9 cellular contexts compared by ENCODE assay signal in genomic region chr10:130137077-130137448, GRCh38. TPM values are rescaled to one million over a fixed set of nuclear protein-coding genes. Genes with fewer than 3 reads are reported as not detected.
A peak's percentile ranks its signal among the peaks of the same experiment; 100 is the strongest.
DNase-seq lines count a peak whose midpoint lies in the region; ATAC-seq, FAIRE-seq and TF ChIP-seq lines count a peak whose summit lies in the region.
"Had no signal": no experiment of that assay in that cellular context is flagged by ENCODE, and none has a peak within 500 bp of the region (broad histone marks: within the 10 kb centered on the region; RNA-seq: fewer than 3 reads in every experiment).

No MANE protein-coding gene starts in this region.

- peak overlapping the region; percentile 81 for H3K9ac ChIP-seq in SK-N-MC (ENCODE audit: insufficient read length)

- H3K36me3 ChIP-seq in SK-N-MC (ENCODE audit: insufficient read depth, low read length) (no peaks in the 10 kb centered on the region; the same call in 1 of the 2 replicates), esophagus squamous epithelium (peaks cover 0 to 11% (median 0%) of the 10 kb centered on the region in 3 donors), pancreas (no peaks in the 10 kb centered on the region)

- H3K9me3 Mint-ChIP-seq in activated T-cell treated with anti-CD3 and anti-CD28 coated beads, Interleukin-2, amount 50 U/mL, for 4 hours: no peaks in the 10 kb centered on the region

- H3K4me3 ChIP-seq in SK-N-MC (peak overlapping the region; percentile 81), esophagus squamous epithelium (peak overlapping the region; percentile 73 to 99 (median 76)), pancreas (peak overlapping the region; percentile 90 to 99 (median 93))

- peaks cover 31 to 60% (median 42%) of the 10 kb centered on the region in 3 donors for H3K4me1 ChIP-seq in esophagus squamous epithelium
- peaks cover 12 to 20% (median 15%) of the 10 kb centered on the region in 3 donors for H3K4me1 ChIP-seq in pancreas

- no peaks in the 10 kb centered on the region for H3K27me3 ChIP-seq in esophagus squamous epithelium
- no peaks in the 10 kb centered on the region for H3K27me3 ChIP-seq in pancreas

- TF ChIP-seq CTCF in esophagus squamous epithelium (IDR thresholded peaks at IDR 0.05): no peak
- TF ChIP-seq CTCF in pancreas (IDR thresholded peaks at IDR 0.05): no peak

- H3K9me3 ChIP-seq in SK-N-MC (ENCODE audit: low read depth, low read length) (no peaks in the 10 kb centered on the region), esophagus squamous epithelium (no peaks in the 10 kb centered on the region), pancreas (no peaks in the 10 kb centered on the region)

- WGBS in esophagus squamous epithelium, 2 donors: 2 to 4% methylated on average over 7 to 10 of the region's 10 CpGs
- WGBS in pancreas, 2 donors: 1% methylated on average over 10 of the region's 10 CpGs

- no peak for TF ChIP-seq POLR2A in esophagus squamous epithelium (IDR thresholded peaks at IDR 0.05)

- H3K4me1 Mint-ChIP-seq in activated T-cell treated with anti-CD3 and anti-CD28 coated beads, Interleukin-2, amount 50 U/mL, for 4 hours (ENCODE audit: low read depth): peaks cover 47% of the 10 kb centered on the region

- no peak for ATAC-seq in activated T-cell treated with anti-CD3 and anti-CD28 coated beads, Interleukin-2, amount 50 U/mL, for 4 hours
- no peak for ATAC-seq in pancreas
- ATAC-seq in HG03095 (IDR thresholded peaks at IDR 0.05; ENCODE audit: unreplicated experiment): no peak

- H3K27ac ChIP-seq in SK-N-MC (no peak overlapping the region), esophagus squamous epithelium (peak overlapping the region; percentile 88 to 96 (median 90)), pancreas (peak overlapping the region in 2 of 4 donors; percentile 56 to 75)

- peaks cover 11% of the 10 kb centered on the region for H3K36me3 Mint-ChIP-seq in activated T-cell treated with anti-CD3 and anti-CD28 coated beads, Interleukin-2, amount 50 U/mL, for 4 hours (ENCODE audit: insufficient read depth)

- no peak for FAIRE-seq in pancreas (lab: Jason Lieb, UNC)
- FAIRE-seq: islet of Langerhans had no signal

- H3K27me3 Mint-ChIP-seq in activated T-cell treated with anti-CD3 and anti-CD28 coated beads, Interleukin-2, amount 50 U/mL, for 4 hours (ENCODE audit: low read depth): peaks cover 2% of the 10 kb centered on the region

- H3K4me3 Mint-ChIP-seq in activated T-cell treated with anti-CD3 and anti-CD28 coated beads, Interleukin-2, amount 50 U/mL, for 4 hours: peak overlapping the region; percentile 87

- intact Hi-C loops in esophagus squamous epithelium (cut with DNase I): no loop called here
- intact Hi-C loops in pancreas (cut with DNase I): no loop called here

- no peak for DNase-seq in activated T-cell treated with anti-CD3 and anti-CD28 coated beads, Interleukin-2, amount 50 U/mL, for 4 hours
- no peak for DNase-seq in activated T-cell treated with anti-CD3 and anti-CD28 coated beads, Interleukin-2, amount 50 U/mL, for 1 hour
- DNase-seq in SK-N-MC (ENCODE audit: low read depth, low spot score) (no peak), esophagus squamous epithelium (lab: John Stamatoyannopoulos, UW) (no peak), pancreas (no peak), amniotic stem cell (lab: John Stamatoyannopoulos, UW) (no peak), hippocampal formation (lab: John Stamatoyannopoulos, UW) (no peak)

RNA-seq across cellular contexts. Expression of gene GLRX3, which starts 0.9 kb away (rescaled TPM):
- 100 to 1,000 TPM; 170 to 178 (median 172) TPM for total RNA-seq in activated T-cell treated with anti-CD3 and anti-CD28 coated beads, Interleukin-2, amount 50 U/mL, for 4 hours
- total RNA-seq in esophagus squamous epithelium: 100 to 1,000 TPM in 2 of 4 donors, 10 to 100 TPM in 2; 48.5 to 115 (median 81.8) TPM
- total RNA-seq in pancreas: 10 to 100 TPM; 19.2 to 33.5 (median 28.7) TPM
- polyA plus RNA-seq in pancreas: 10 to 100 TPM; 26.0 to 26.8 TPM

RNA-seq across cellular contexts. Expression of gene C10orf143, which starts 26.4 kb away (rescaled TPM):
- 1 to 10 TPM; 3.0 to 4.5 (median 4.2) TPM for total RNA-seq in activated T-cell treated with anti-CD3 and anti-CD28 coated beads, Interleukin-2, amount 50 U/mL, for 4 hours
- total RNA-seq in esophagus squamous epithelium (1 to 10 TPM in 1 of 4 donors, under 1 TPM in 3; 0.44 to 4.0 (median 0.70) TPM), pancreas (1 to 10 TPM; 1.6 to 3.3 (median 2.1) TPM)
- polyA plus RNA-seq in pancreas: 1 to 10 TPM; 7.0 to 7.1 TPM
